8 cellular contexts compared by ENCODE assay signal in the genomic region with DNA sequence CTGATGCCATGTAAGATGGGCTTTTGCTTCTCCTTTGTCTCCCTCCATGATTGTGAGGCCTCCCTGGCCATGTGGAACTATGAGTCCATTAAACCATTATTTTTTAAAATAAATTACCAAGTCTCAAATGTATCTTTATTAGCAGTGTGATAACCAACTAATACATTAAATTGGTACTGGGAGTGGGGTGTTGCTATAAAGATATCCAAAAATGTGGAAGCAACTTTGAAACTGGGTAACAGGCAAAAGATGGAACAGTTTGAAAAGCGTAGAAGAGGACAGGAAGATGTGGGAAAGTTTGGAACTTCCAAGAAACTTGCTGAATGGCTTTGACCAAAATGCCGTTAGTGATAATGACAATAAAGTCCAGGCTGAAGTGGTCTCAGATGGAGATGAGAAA.
"Had no signal": no experiment of that assay in that cellular context is flagged by ENCODE, and none has a peak within 500 bp of the region (broad histone marks: within the 10 kb centered on the region; RNA-seq: fewer than 3 reads in every experiment).

No MANE protein-coding gene starts in this region.

- H3K4me3 ChIP-seq: GM23248, GM23338, HAP-1 had no signal

- H3K36me3 ChIP-seq: HAP-1 had no signal

- H3K27ac ChIP-seq: GM23248 had no signal

- H3K4me1 ChIP-seq: HAP-1 had no signal

- DNase-seq: GM23248, GOT3, H7, H9, HCEC 1CT, HFFc6 had no signal
